8 cellular contexts compared by ENCODE assay signal in genomic region chr9:137129089-137129455, GRCh38. TPM values are rescaled to one million over a fixed set of nuclear protein-coding genes. Genes with fewer than 3 reads are reported as not detected.
DNase-seq lines count a peak whose midpoint lies in the region; ATAC-seq and TF ChIP-seq lines count a peak whose summit lies in the region.

No MANE protein-coding gene starts in this region.

- peak overlapping the region; percentile 89 for H3K4me3 Mint-ChIP-seq in nephron progenitor cell

- peaks cover 41% of the 10 kb centered on the region for H3K27me3 Mint-ChIP-seq in nephron progenitor cell (ENCODE audit: low read depth, poor library complexity)

- H3K9me3 Mint-ChIP-seq in nephron progenitor cell = peaks cover 7% of the 10 kb centered on the region

- ATAC-seq in GM21576 (IDR thresholded peaks at IDR 0.05; ENCODE audit: unreplicated experiment) (peak; percentile 18), HG02763 (IDR thresholded peaks at IDR 0.05; ENCODE audit: unreplicated experiment) (no peak)

- peak overlapping the region; percentile 85 for H3K4me3 ChIP-seq in epithelial cell of proximal tubule (ENCODE audit: low read depth, low read length)

- no peak for TF ChIP-seq CTCF in C4-2B (conservative IDR thresholded peaks at IDR 0.05)
- TF ChIP-seq CTCF in epithelial cell of proximal tubule (conservative IDR thresholded peaks at IDR 0.05; ENCODE audit: low read depth, low read length) = no peak
- no peak for TF ChIP-seq CTCF in nephron progenitor cell (IDR thresholded peaks at IDR 0.05)

- H3K27ac Mint-ChIP-seq in nephron progenitor cell = no peak overlapping the region

- peak overlapping the region; percentile 92 for H3K27ac ChIP-seq in C4-2B

- peaks cover 24% of the 10 kb centered on the region for H3K4me1 Mint-ChIP-seq in nephron progenitor cell

- DNase-seq in RKO (ENCODE audit: low spot score) (peak; percentile 80), epithelial cell of proximal tubule (ENCODE audit: low read depth) (no peak), nephron progenitor cell (peak; percentile 36), NCI-H146 (lab: John Stamatoyannopoulos, UW) (no peak), middle frontal gyrus (ENCODE audit: extremely low spot score, low spot score) (no peak)

- H3K36me3 Mint-ChIP-seq in nephron progenitor cell (ENCODE audit: low read depth) = no peaks in the 10 kb centered on the region

RNA-seq across cellular contexts. Expression of gene GRIN1, which starts 9.9 kb away (rescaled TPM):
- not detected in 2 replicates for total RNA-seq in epithelial cell of proximal tubule

RNA-seq across cellular contexts. Expression of gene DPP7, which starts 14.5 kb away (rescaled TPM):
- 66.9 and 125 TPM in 2 replicates for total RNA-seq in epithelial cell of proximal tubule

RNA-seq across cellular contexts. Expression of gene LRRC26, which starts 40.8 kb away (rescaled TPM):
- total RNA-seq in epithelial cell of proximal tubule = not detected in 2 replicates

RNA-seq across cellular contexts. Expression of gene MAN1B1, which starts 42.3 kb away (rescaled TPM):
- 46.0 and 74.3 TPM in 2 replicates for total RNA-seq in epithelial cell of proximal tubule

RNA-seq across cellular contexts. Expression of gene TMEM210, which starts 42.8 kb away (rescaled TPM):
- total RNA-seq in epithelial cell of proximal tubule = not detected in 2 replicates

Comparison
In these comparisons a context has a peak if more than half of its experiments do, and no peak if none do; other contexts are left out.
1. DNase-seq: peak in RKO (single experiment) and nephron progenitor cell (single experiment); none in epithelial cell of proximal tubule (single experiment), NCI-H146 (single experiment) and middle frontal gyrus (single experiment).